Comparison of ENCODE assay signal across 15 cellular contexts in the genomic region with DNA sequence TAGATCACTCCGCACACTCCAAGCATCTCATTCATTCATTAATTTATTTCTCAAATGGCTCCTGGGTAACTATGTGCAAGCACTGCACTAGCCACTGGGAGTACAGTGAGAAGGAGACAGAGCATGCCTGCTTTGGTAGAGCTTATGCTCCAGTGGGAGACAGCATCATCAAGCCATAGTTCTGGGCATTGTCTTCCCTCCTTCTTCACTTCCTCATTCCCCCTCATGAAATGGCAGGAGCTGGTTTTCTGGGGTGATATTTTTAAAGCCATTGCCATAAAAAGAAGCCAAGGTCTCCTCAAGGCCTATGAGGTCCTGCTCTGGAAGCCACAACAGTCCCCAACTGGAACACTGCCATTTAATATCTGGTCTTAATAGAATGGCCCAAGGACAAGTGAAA. TPM values are rescaled to one million over a fixed set of nuclear protein-coding genes. Genes with fewer than 3 reads are reported as not detected.
A peak's percentile ranks its signal among the peaks of the same experiment; 100 is the strongest.
DNase-seq lines count a peak whose midpoint lies in the region; ATAC-seq, FAIRE-seq and TF ChIP-seq lines count a peak whose summit lies in the region.
"Had no signal": no experiment of that assay in that cellular context is flagged by ENCODE, and none has a peak within 500 bp of the region (broad histone marks: within the 10 kb centered on the region; RNA-seq: fewer than 3 reads in every experiment).

No MANE protein-coding gene starts in this region.

- intact Hi-C loops in aorta (cut with DNase I), result no loop called here

- ATAC-seq in activated naive CD8-positive, alpha-beta T cell treated with anti-CD3 and anti-CD28 coated beads, Interleukin-2, amount 50 U/mL, for 24 hours, result no peak
- ATAC-seq in T-helper 17 cell (no peak), aorta (ENCODE audit: low FRiP score) (no peak)
- ATAC-seq in stimulated activated effector memory CD8-positive, alpha-beta T cell treated with anti-CD3 and anti-CD28 coated beads, Interleukin-12 subunit alpha, Interleukin-12 subunit beta, amount 100 ng/mL, for 72 hours, result no peak
- ATAC-seq: Right ventricle myocardium inferior had no signal

- TF ChIP-seq POLR2A in GM12891 (IDR thresholded peaks at IDR 0.05; ENCODE audit: low read depth, low read length), result no peak

- H3K36me3 ChIP-seq in aorta (ENCODE audit: control insufficient read depth in 1 of 2, insufficient read depth in 2 of 2, low read length in 1 of 2), result no peaks in the 10 kb centered on the region
- H3K36me3 ChIP-seq: HAP-1 had no signal

- no peak for FAIRE-seq in GM12891 (lab: Jason Lieb, UNC)

- H3K9me3 ChIP-seq in T-helper 17 cell (ENCODE audit: control insufficient read depth, low read length, poor library complexity, severe bottlenecking), result no peaks in the 10 kb centered on the region
- H3K9me3 ChIP-seq in aorta (ENCODE audit: control insufficient read depth, low read length), result no peaks in the 10 kb centered on the region
- H3K9me3 ChIP-seq: HAP-1 had no signal

- no peak for DNase-seq in activated naive CD8-positive, alpha-beta T cell treated with anti-CD3 and anti-CD28 coated beads, Interleukin-2, amount 50 U/mL, for 24 hours
- no peak for DNase-seq in GM12891 (ENCODE audit: insufficient read length, low spot score)
- DNase-seq in T-helper 17 cell, result no peak
- DNase-seq in stimulated activated effector memory CD8-positive, alpha-beta T cell treated with anti-CD3 and anti-CD28 coated beads, Interleukin-12 subunit alpha, Interleukin-12 subunit beta, amount 100 ng/mL, for 72 hours (ENCODE audit: low spot score in 2 of 2), result no peak
- DNase-seq in NCI-H2107 treated with DMSO at 0.1 percent for 48 hours (lab: John Stamatoyannopoulos, UW; ENCODE audit: unreplicated experiment), result no peak
- no peak for DNase-seq in aorta
- DNase-seq: COR-L47, Kasumi-1, NCI-H1417 treated with DMSO at 0.1 percent for 48 hours, NCI-H2029 treated with DMSO at 0.1 percent for 48 hours, NCI-H524 treated with DMSO at 0.1 percent for 48 hours had no signal

- peak overlapping the region; percentile 57 for H3K4me3 Mint-ChIP-seq in activated naive CD8-positive, alpha-beta T cell
- H3K4me3 Mint-ChIP-seq in activated naive CD8-positive, alpha-beta T cell treated with anti-CD3 and anti-CD28 coated beads, Interleukin-2, amount 50 U/mL, for 24 hours, result no peak overlapping the region
- H3K4me3 Mint-ChIP-seq in T-helper 17 cell, result peak overlapping the region; percentile 53
- no peak overlapping the region for H3K4me3 Mint-ChIP-seq in stimulated activated effector memory CD8-positive, alpha-beta T cell treated with anti-CD3 and anti-CD28 coated beads, Interleukin-12 subunit alpha, Interleukin-12 subunit beta, amount 100 ng/mL, for 72 hours

- H3K4me1 ChIP-seq in aorta (ENCODE audit: control insufficient read depth in 1 of 2, insufficient read depth in 2 of 2, low read length in 2 of 2), result no peaks in the 10 kb centered on the region

- H3K27me3 Mint-ChIP-seq in activated naive CD8-positive, alpha-beta T cell, result no peaks in the 10 kb centered on the region
- H3K27me3 Mint-ChIP-seq in activated naive CD8-positive, alpha-beta T cell treated with anti-CD3 and anti-CD28 coated beads, Interleukin-2, amount 50 U/mL, for 24 hours, result no peaks in the 10 kb centered on the region
- no peaks in the 10 kb centered on the region for H3K27me3 Mint-ChIP-seq in T-helper 17 cell

- no peak overlapping the region for H3K4me3 ChIP-seq in aorta (ENCODE audit: low read length in 2 of 2)
- H3K4me3 ChIP-seq: HAP-1, SK-N-MC had no signal

- no peaks in the 10 kb centered on the region for H3K27me3 ChIP-seq in aorta (ENCODE audit: control insufficient read depth in 1 of 2, insufficient read depth in 2 of 2, low read length in 1 of 2)

- H3K36me3 Mint-ChIP-seq in activated naive CD8-positive, alpha-beta T cell, result no peaks in the 10 kb centered on the region
- no peaks in the 10 kb centered on the region for H3K36me3 Mint-ChIP-seq in activated naive CD8-positive, alpha-beta T cell treated with anti-CD3 and anti-CD28 coated beads, Interleukin-2, amount 50 U/mL, for 24 hours (ENCODE audit: low read depth)
- H3K36me3 Mint-ChIP-seq in T-helper 17 cell (ENCODE audit: low read depth), result peaks cover 3% of the 10 kb centered on the region
- H3K36me3 Mint-ChIP-seq in stimulated activated effector memory CD8-positive, alpha-beta T cell treated with anti-CD3 and anti-CD28 coated beads, Interleukin-12 subunit alpha, Interleukin-12 subunit beta, amount 100 ng/mL, for 72 hours, result no peaks in the 10 kb centered on the region

- 96 to 100% methylated on average over 1 of the region's 1 CpG for WGBS in aorta, 2 donors

- H3K27ac ChIP-seq in aorta (ENCODE audit: low read depth in 1 of 2, low read length in 2 of 2), result no peak overlapping the region
- H3K27ac ChIP-seq: SK-N-MC had no signal

- peak overlapping the region; percentile 87 for H3K27ac Mint-ChIP-seq in activated naive CD8-positive, alpha-beta T cell
- no peak overlapping the region for H3K27ac Mint-ChIP-seq in activated naive CD8-positive, alpha-beta T cell treated with anti-CD3 and anti-CD28 coated beads, Interleukin-2, amount 50 U/mL, for 24 hours
- H3K27ac Mint-ChIP-seq in T-helper 17 cell, result peak overlapping the region; percentile 94
- H3K27ac Mint-ChIP-seq in stimulated activated effector memory CD8-positive, alpha-beta T cell treated with anti-CD3 and anti-CD28 coated beads, Interleukin-12 subunit alpha, Interleukin-12 subunit beta, amount 100 ng/mL, for 72 hours, result peak overlapping the region; percentile 72

- H3K9me3 Mint-ChIP-seq in activated naive CD8-positive, alpha-beta T cell (ENCODE audit: low read depth), result no peaks in the 10 kb centered on the region
- peaks cover 4% of the 10 kb centered on the region for H3K9me3 Mint-ChIP-seq in activated naive CD8-positive, alpha-beta T cell treated with anti-CD3 and anti-CD28 coated beads, Interleukin-2, amount 50 U/mL, for 24 hours
- H3K9me3 Mint-ChIP-seq in stimulated activated effector memory CD8-positive, alpha-beta T cell treated with anti-CD3 and anti-CD28 coated beads, Interleukin-12 subunit alpha, Interleukin-12 subunit beta, amount 100 ng/mL, for 72 hours, result peaks cover 5% of the 10 kb centered on the region

- peaks cover 37% of the 10 kb centered on the region for H3K4me1 Mint-ChIP-seq in activated naive CD8-positive, alpha-beta T cell (ENCODE audit: low read depth)
- H3K4me1 Mint-ChIP-seq in activated naive CD8-positive, alpha-beta T cell treated with anti-CD3 and anti-CD28 coated beads, Interleukin-2, amount 50 U/mL, for 24 hours, result peaks cover 22% of the 10 kb centered on the region
- H3K4me1 Mint-ChIP-seq in T-helper 17 cell, result peaks cover 43% of the 10 kb centered on the region
- H3K4me1 Mint-ChIP-seq in stimulated activated effector memory CD8-positive, alpha-beta T cell treated with anti-CD3 and anti-CD28 coated beads, Interleukin-12 subunit alpha, Interleukin-12 subunit beta, amount 100 ng/mL, for 72 hours, result peaks cover 34% of the 10 kb centered on the region

TF ChIP-seq in GM12891, 5 proteins besides CTCF, POLR2A, EP300 and RAD21:
- TF ChIP-seq PAX5 (IDR thresholded peaks at IDR 0.05; ENCODE audit: insufficient read depth, low read length, severe bottlenecking) (no peak), TAF1 (IDR thresholded peaks at IDR 0.05; ENCODE audit: low read depth, low read length) (no peak), SPI1 (IDR thresholded peaks at IDR 0.05; ENCODE audit: low read depth, low read length) (peak; percentile 60)

RNA-seq across cellular contexts. Expression of gene RIC8B, which starts 20.2 kb away (rescaled TPM):
- 3.4 TPM for polyA plus RNA-seq in GM12891 (2012; ENCODE audit: low read depth, missing spikeins)
- total RNA-seq in T-helper 17 cell, result 10 to 100 TPM; 12.8 to 19.9 TPM
- total RNA-seq in aorta, result 10 to 100 TPM; 18.1 to 21.4 TPM
- polyA plus RNA-seq in aorta, result 1 to 10 TPM; 5.8 to 6.0 TPM

Comparison
In these comparisons a context has a peak if more than half of its experiments do, and no peak if none do; other contexts are left out.
1. H3K4me3 Mint-ChIP-seq: peak in activated naive CD8-positive, alpha-beta T cell (single experiment) and T-helper 17 cell (single experiment); none in activated naive CD8-positive, alpha-beta T cell treated with anti-CD3 and anti-CD28 coated beads, Interleukin-2, amount 50 U/mL, for 24 hours (single experiment) and stimulated activated effector memory CD8-positive, alpha-beta T cell treated with anti-CD3 and anti-CD28 coated beads, Interleukin-12 subunit alpha, Interleukin-12 subunit beta, amount 100 ng/mL, for 72 hours (single experiment).